ENCODE assay signal across 32 cellular contexts in the genomic region with DNA sequence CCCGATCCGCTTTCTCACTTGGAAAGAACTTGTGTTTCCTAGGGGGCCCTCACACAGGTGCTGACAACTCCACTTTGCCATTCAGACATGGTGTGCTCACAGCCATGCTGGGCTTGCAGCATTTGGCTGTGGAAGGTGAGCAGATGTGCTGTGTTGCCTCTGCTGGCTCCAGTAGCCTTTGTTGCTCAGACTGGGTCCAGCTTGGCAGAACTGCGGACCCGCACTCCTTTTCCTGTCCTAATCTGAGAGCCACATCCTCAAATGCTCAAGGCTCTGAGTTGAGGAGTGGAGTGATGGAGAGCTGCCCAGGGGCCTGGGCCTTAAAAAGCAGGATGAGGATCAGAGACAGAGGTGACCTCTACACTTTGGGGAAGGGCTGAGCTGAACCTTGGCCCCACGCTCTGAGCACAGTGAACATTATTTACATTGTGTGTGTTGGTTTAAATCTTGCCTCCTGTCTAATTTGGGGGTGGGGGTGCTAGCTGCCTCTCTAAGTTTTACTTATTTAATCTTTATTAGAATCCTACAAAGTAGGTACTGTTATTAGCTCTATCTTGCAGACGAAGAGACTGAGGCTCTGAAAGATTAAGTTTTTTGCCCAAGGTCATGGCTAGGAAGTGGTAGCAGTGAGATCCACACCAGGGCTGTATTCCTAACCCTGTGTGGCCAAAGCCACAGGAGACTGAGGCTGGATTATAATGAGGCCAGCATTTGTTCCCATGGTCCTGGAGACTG. TPM values are rescaled to one million over a fixed set of nuclear protein-coding genes. Genes with fewer than 3 reads are reported as not detected.
"Had no signal": no experiment of that assay in that cellular context is flagged by ENCODE, and none has a peak within 500 bp of the region (broad histone marks: within the 10 kb centered on the region; RNA-seq: fewer than 3 reads in every experiment).

No MANE protein-coding gene starts in this region.

- H3K36me3 ChIP-seq: neutrophil, ovary, prostate gland had no signal

- H3K9me3 ChIP-seq: esophagus muscularis mucosa, lower lobe of right lung, neutrophil, ovary, prostate gland, stomach, suprapubic skin, tibial artery had no signal

- H3K9me3 Mint-ChIP-seq: activated CD4-positive, alpha-beta memory T cell treated with anti-CD3 and anti-CD28 coated beads for 36 hours; activated CD4-positive, alpha-beta T cell treated with anti-CD3 and anti-CD28 coated beads, Interleukin-2, amount 10 ng/mL, durations not matched to agents 24 days and 14 days; activated naive CD4-positive, alpha-beta T cell treated with anti-CD3 and anti-CD28 coated beads, Interleukin-2, amount 50 U/mL, for 24 hours; activated naive CD8-positive, alpha-beta T cell treated with anti-CD3 and anti-CD28 coated beads, Interleukin-2, amount 50 U/mL, for 24 hours; activated T-cell treated with anti-CD3 and anti-CD28 coated beads, Interleukin-2, amount 50 U/mL, for 24 hours; activated T-helper 17 cell treated with anti-CD3 and anti-CD28 coated beads, Interleukin-2, amount 50 U/mL, for 72 hours; central memory CD8-positive, alpha-beta T cell; dendritic cell treated with granulocyte-macrophage colony-stimulating factor and Interleukin-4, amounts not matched to agents 40 ng/mL and 50 ng/mL, for 4 days; natural killer cell; stimulated activated naive B cell treated with anti-CD40 and anti-IgM and Interleukin-4, amounts not matched to agents 10 μg/mL and 1 μg/mL and 100 μg/mL, for 72 hours had no signal

- H3K27ac Mint-ChIP-seq: activated CD4-positive, alpha-beta memory T cell treated with anti-CD3 and anti-CD28 coated beads for 36 hours; activated CD4-positive, alpha-beta T cell treated with anti-CD3 and anti-CD28 coated beads, Interleukin-2, amount 10 ng/mL, durations not matched to agents 24 days and 14 days; activated naive CD4-positive, alpha-beta T cell treated with anti-CD3 and anti-CD28 coated beads, Interleukin-2, amount 50 U/mL, for 24 hours; activated naive CD8-positive, alpha-beta T cell treated with anti-CD3 and anti-CD28 coated beads, Interleukin-2, amount 50 U/mL, for 24 hours; activated T-cell treated with anti-CD3 and anti-CD28 coated beads, Interleukin-2, amount 50 U/mL, for 24 hours; activated T-helper 17 cell treated with anti-CD3 and anti-CD28 coated beads, Interleukin-2, amount 50 U/mL, for 72 hours; dendritic cell treated with granulocyte-macrophage colony-stimulating factor and Interleukin-4, amounts not matched to agents 40 ng/mL and 50 ng/mL, for 4 days; natural killer cell; stimulated activated naive B cell treated with anti-CD40 and anti-IgM and Interleukin-4, amounts not matched to agents 10 μg/mL and 1 μg/mL and 100 μg/mL, for 72 hours had no signal

- H3K36me3 Mint-ChIP-seq: activated CD4-positive, alpha-beta memory T cell treated with anti-CD3 and anti-CD28 coated beads for 36 hours; activated naive CD4-positive, alpha-beta T cell treated with anti-CD3 and anti-CD28 coated beads, Interleukin-2, amount 50 U/mL, for 24 hours; natural killer cell; stimulated activated naive B cell treated with anti-CD40 and anti-IgM and Interleukin-4, amounts not matched to agents 10 μg/mL and 1 μg/mL and 100 μg/mL, for 72 hours had no signal

- H3K27me3 ChIP-seq: esophagus muscularis mucosa, neutrophil, ovary, stomach, suprapubic skin, tibial artery had no signal

- H3K4me1 ChIP-seq: foreskin keratinocyte, lower lobe of right lung, prostate gland had no signal

- H3K4me1 Mint-ChIP-seq: activated CD4-positive, alpha-beta T cell treated with anti-CD3 and anti-CD28 coated beads, Interleukin-2, amount 10 ng/mL, durations not matched to agents 24 days and 14 days; activated naive CD4-positive, alpha-beta T cell treated with anti-CD3 and anti-CD28 coated beads, Interleukin-2, amount 50 U/mL, for 24 hours; activated naive CD8-positive, alpha-beta T cell treated with anti-CD3 and anti-CD28 coated beads, Interleukin-2, amount 50 U/mL, for 24 hours; activated T-helper 17 cell treated with anti-CD3 and anti-CD28 coated beads, Interleukin-2, amount 50 U/mL, for 72 hours; central memory CD8-positive, alpha-beta T cell; stimulated activated naive B cell treated with anti-CD40 and anti-IgM and Interleukin-4, amounts not matched to agents 10 μg/mL and 1 μg/mL and 100 μg/mL, for 72 hours had no signal

- DNase-seq: activated CD4-positive, alpha-beta memory T cell treated with anti-CD3 and anti-CD28 coated beads for 36 hours; activated CD4-positive, alpha-beta T cell treated with anti-CD3 and anti-CD28 coated beads, Interleukin-2, amount 10 ng/mL, durations not matched to agents 24 days and 14 days; activated CD8-positive, alpha-beta memory T cell treated with anti-CD3 and anti-CD28 coated beads, Interleukin-2, amount 50 U/mL, for 48 hours; activated naive CD8-positive, alpha-beta T cell treated with anti-CD3 and anti-CD28 coated beads, Interleukin-2, amount 50 U/mL, for 24 hours; activated T-cell treated with anti-CD3 and anti-CD28 coated beads, Interleukin-2, amount 50 U/mL, for 24 hours; foreskin keratinocyte; left colon; lower lobe of right lung; mesendoderm; natural killer cell; ovary; stimulated activated CD4-positive, alpha-beta T cell treated with anti-CD3 and anti-CD28 coated beads, Interleukin-1b, Interleukin-23, amount 100 ng/mL, for 48 hours; stimulated activated CD4-positive, alpha-beta T cell treated with anti-CD3 and anti-CD28 coated beads, Interleukin-4, amount 100 ng/mL, for 4 hours; stimulated activated CD8-positive, alpha-beta memory T cell treated with anti-CD3 and anti-CD28 coated beads, Interleukin-4, amount 100 ng/mL, for 48 hours; stimulated activated naive B cell treated with anti-CD40 and anti-IgM and Interleukin-4, amounts not matched to agents 10 μg/mL and 1 μg/mL and 100 μg/mL, for 72 hours; stomach; tibial artery had no signal

- H3K27me3 Mint-ChIP-seq: activated CD4-positive, alpha-beta memory T cell treated with anti-CD3 and anti-CD28 coated beads for 36 hours; activated naive CD4-positive, alpha-beta T cell treated with anti-CD3 and anti-CD28 coated beads, Interleukin-2, amount 50 U/mL, for 24 hours; activated naive CD8-positive, alpha-beta T cell treated with anti-CD3 and anti-CD28 coated beads, Interleukin-2, amount 50 U/mL, for 24 hours; activated T-cell treated with anti-CD3 and anti-CD28 coated beads, Interleukin-2, amount 50 U/mL, for 24 hours; activated T-helper 17 cell treated with anti-CD3 and anti-CD28 coated beads, Interleukin-2, amount 50 U/mL, for 72 hours; central memory CD8-positive, alpha-beta T cell; dendritic cell treated with granulocyte-macrophage colony-stimulating factor and Interleukin-4, amounts not matched to agents 40 ng/mL and 50 ng/mL, for 4 days; stimulated activated naive B cell treated with anti-CD40 and anti-IgM and Interleukin-4, amounts not matched to agents 10 μg/mL and 1 μg/mL and 100 μg/mL, for 72 hours had no signal

- FAIRE-seq: bronchial epithelial cell, keratinocyte had no signal

- H3K27ac ChIP-seq: esophagus muscularis mucosa, foreskin keratinocyte, lower lobe of right lung, neutrophil, ovary, prostate gland, stomach, suprapubic skin, tibial artery had no signal

- H3K4me3 ChIP-seq: esophagus muscularis mucosa, lower lobe of right lung, ovary, prostate gland, smooth muscle cell, stomach, suprapubic skin, tibial artery had no signal

- H3K4me2 ChIP-seq: smooth muscle cell had no signal

- H3K4me3 Mint-ChIP-seq: activated CD4-positive, alpha-beta memory T cell treated with anti-CD3 and anti-CD28 coated beads for 36 hours; activated CD4-positive, alpha-beta T cell treated with anti-CD3 and anti-CD28 coated beads, Interleukin-2, amount 10 ng/mL, durations not matched to agents 24 days and 14 days; activated naive CD4-positive, alpha-beta T cell treated with anti-CD3 and anti-CD28 coated beads, Interleukin-2, amount 50 U/mL, for 24 hours; activated naive CD8-positive, alpha-beta T cell treated with anti-CD3 and anti-CD28 coated beads, Interleukin-2, amount 50 U/mL, for 24 hours; activated T-cell treated with anti-CD3 and anti-CD28 coated beads, Interleukin-2, amount 50 U/mL, for 24 hours; activated T-helper 17 cell treated with anti-CD3 and anti-CD28 coated beads, Interleukin-2, amount 50 U/mL, for 72 hours; central memory CD8-positive, alpha-beta T cell; dendritic cell treated with granulocyte-macrophage colony-stimulating factor and Interleukin-4, amounts not matched to agents 40 ng/mL and 50 ng/mL, for 4 days; natural killer cell; stimulated activated naive B cell treated with anti-CD40 and anti-IgM and Interleukin-4, amounts not matched to agents 10 μg/mL and 1 μg/mL and 100 μg/mL, for 72 hours had no signal

- ATAC-seq: activated CD4-positive, CD25-positive, alpha-beta regulatory T cell treated with anti-CD3 and anti-CD28 coated beads, Interleukin-2, amount 50 U/mL, for 24 hours; activated T-helper 17 cell treated with anti-CD3 and anti-CD28 coated beads, Interleukin-2, amount 50 U/mL, for 72 hours; foreskin keratinocyte; left colon; lower lobe of right lung; natural killer cell; stimulated activated naive B cell treated with anti-CD40 and anti-IgM and Interleukin-4, amounts not matched to agents 10 μg/mL and 1 μg/mL and 100 μg/mL, for 72 hours had no signal

RNA-seq across cellular contexts. Expression of a gene that starts 17.2 kb away (rescaled TPM):
- total RNA-seq: activated CD4-positive, alpha-beta memory T cell treated with anti-CD3 and anti-CD28 coated beads for 36 hours; activated CD4-positive, alpha-beta T cell treated with anti-CD3 and anti-CD28 coated beads, Interleukin-2, amount 10 ng/mL, durations not matched to agents 24 days and 14 days; activated CD8-positive, alpha-beta memory T cell treated with anti-CD3 and anti-CD28 coated beads for 36 hours; activated T-helper 17 cell treated with anti-CD3 and anti-CD28 coated beads, Interleukin-2, amount 50 U/mL, for 72 hours; natural killer cell; T-helper 1 cell treated with Interleukin-12 subunit alpha and Interleukin-12 subunit beta and Interleukin-4 antibody, amounts not matched to agents 30 ng/mL and 1 ng/mL, for 36 hours had no signal

RNA-seq across cellular contexts. Expression of a gene that starts 57.4 kb away (rescaled TPM):
- total RNA-seq: activated CD4-positive, alpha-beta memory T cell treated with anti-CD3 and anti-CD28 coated beads for 36 hours; activated CD4-positive, alpha-beta T cell treated with anti-CD3 and anti-CD28 coated beads, Interleukin-2, amount 10 ng/mL, durations not matched to agents 24 days and 14 days; activated CD8-positive, alpha-beta memory T cell treated with anti-CD3 and anti-CD28 coated beads for 36 hours; activated T-helper 17 cell treated with anti-CD3 and anti-CD28 coated beads, Interleukin-2, amount 50 U/mL, for 72 hours; bronchial epithelial cell; foreskin keratinocyte; mononuclear cell; natural killer cell; smooth muscle cell; T-helper 1 cell treated with Interleukin-12 subunit alpha and Interleukin-12 subunit beta and Interleukin-4 antibody, amounts not matched to agents 30 ng/mL and 1 ng/mL, for 36 hours had no signal
- polyA plus RNA-seq: foreskin keratinocyte, keratinocyte, smooth muscle cell had no signal
